In the genomic region with DNA sequence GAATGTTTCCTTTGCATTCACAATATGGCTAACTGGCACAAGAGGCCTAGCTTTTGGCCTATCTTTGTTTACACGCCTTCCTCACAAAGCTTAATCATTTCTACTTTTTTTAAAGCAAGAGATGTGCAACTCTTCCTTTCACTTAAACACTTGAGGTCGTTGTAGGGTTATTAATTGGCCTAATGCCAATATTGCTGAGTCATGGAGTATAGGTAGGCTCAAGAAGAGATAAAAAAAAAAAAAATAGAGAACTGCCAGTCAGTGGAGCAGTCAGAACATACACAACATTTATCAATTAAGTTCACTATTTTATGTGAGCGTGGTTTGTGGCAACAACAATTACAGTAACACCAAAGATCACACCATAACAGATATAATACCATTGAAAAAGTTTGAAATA, we compare ENCODE assay signal across 1 cellular context.
TF ChIP-seq lines count a peak whose summit lies in the region.

No MANE protein-coding gene starts in this region.

TF ChIP-seq in WTC11, 78 proteins besides CTCF, POLR2A, EP300 and RAD21 (continued from another document):
- TF ChIP-seq, protein P1, sequence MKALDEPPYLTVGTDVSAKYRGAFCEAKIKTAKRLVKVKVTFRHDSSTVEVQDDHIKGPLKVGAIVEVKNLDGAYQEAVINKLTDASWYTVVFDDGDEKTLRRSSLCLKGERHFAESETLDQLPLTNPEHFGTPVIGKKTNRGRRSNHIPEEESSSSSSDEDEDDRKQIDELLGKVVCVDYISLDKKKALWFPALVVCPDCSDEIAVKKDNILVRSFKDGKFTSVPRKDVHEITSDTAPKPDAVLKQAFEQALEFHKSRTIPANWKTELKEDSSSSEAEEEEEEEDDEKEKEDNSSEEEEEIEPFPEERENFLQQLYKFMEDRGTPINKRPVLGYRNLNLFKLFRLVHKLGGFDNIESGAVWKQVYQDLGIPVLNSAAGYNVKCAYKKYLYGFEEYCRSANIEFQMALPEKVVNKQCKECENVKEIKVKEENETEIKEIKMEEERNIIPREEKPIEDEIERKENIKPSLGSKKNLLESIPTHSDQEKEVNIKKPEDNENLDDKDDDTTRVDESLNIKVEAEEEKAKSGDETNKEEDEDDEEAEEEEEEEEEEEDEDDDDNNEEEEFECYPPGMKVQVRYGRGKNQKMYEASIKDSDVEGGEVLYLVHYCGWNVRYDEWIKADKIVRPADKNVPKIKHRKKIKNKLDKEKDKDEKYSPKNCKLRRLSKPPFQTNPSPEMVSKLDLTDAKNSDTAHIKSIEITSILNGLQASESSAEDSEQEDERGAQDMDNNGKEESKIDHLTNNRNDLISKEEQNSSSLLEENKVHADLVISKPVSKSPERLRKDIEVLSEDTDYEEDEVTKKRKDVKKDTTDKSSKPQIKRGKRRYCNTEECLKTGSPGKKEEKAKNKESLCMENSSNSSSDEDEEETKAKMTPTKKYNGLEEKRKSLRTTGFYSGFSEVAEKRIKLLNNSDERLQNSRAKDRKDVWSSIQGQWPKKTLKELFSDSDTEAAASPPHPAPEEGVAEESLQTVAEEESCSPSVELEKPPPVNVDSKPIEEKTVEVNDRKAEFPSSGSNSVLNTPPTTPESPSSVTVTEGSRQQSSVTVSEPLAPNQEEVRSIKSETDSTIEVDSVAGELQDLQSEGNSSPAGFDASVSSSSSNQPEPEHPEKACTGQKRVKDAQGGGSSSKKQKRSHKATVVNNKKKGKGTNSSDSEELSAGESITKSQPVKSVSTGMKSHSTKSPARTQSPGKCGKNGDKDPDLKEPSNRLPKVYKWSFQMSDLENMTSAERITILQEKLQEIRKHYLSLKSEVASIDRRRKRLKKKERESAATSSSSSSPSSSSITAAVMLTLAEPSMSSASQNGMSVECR (CRISPR knock-in tag; IDR thresholded peaks at IDR 0.05; ENCODE audit: borderline replicate concordance) = no peak
- TF ChIP-seq GTF2I (CRISPR knock-in tag; conservative IDR thresholded peaks at IDR 0.05) (no peak), SMAD4 (CRISPR knock-in tag; IDR thresholded peaks at IDR 0.05) (no peak)
